In the genomic region with DNA sequence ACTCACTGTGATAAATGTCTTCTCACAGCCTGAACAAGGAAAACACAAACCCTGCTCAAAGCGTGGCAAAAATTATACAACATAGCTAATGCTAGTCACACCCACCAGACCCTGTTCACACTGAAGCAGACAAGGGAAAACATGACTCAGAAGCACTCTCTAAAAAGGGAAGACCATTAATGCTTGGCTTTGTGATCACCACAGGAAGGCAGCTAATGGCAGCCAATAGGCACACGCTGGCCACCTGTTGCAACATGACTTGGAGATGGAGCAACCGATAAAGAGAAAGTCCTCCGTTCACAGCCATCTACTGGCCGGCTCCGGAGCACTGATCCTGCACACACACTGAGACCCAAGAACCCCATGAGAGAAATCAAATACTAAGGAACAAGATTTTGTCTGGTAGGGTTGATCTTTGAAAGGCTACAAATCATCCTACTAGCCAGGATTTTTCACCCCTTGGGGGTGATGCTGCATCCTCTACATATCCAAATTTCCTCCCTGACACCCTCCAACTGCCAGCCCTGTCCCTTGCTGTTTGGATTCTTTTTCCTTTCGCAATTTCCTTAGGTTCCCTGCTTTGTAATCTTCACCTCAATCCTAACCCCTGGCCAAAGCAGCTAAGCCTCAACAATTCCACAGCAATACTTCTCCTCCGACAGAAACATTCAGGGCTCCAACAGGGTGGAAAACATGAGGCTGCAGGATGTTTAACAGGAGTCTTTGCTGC, we compare ENCODE assay signal across 8 cellular contexts. TPM values are rescaled to one million over a fixed set of nuclear protein-coding genes. Genes with fewer than 3 reads are reported as not detected.
DNase-seq lines count a peak whose midpoint lies in the region; ATAC-seq and TF ChIP-seq lines count a peak whose summit lies in the region.

No MANE protein-coding gene starts in this region.

- no peaks in the 10 kb centered on the region for H3K27me3 Mint-ChIP-seq in T-helper 1 cell treated with Interleukin-12 subunit alpha and Interleukin-12 subunit beta and Interleukin-4 antibody, amounts not matched to agents 30 μg/mL and 1 μg/mL, for 36 hours (ENCODE audit: low read depth)

- H3K9me2 ChIP-seq in MM.1S (replicated peaks; ENCODE audit: insufficient read depth, low read length), result no peaks in the 10 kb centered on the region

- H3K9ac ChIP-seq in MM.1S (ENCODE audit: low read length), result no peak overlapping the region
- no peak overlapping the region for H3K9ac ChIP-seq in fibroblast of lung (ENCODE audit: insufficient read depth, low read length)

- peaks cover 42% of the 10 kb centered on the region for H3K4me1 Mint-ChIP-seq in T-helper 1 cell treated with Interleukin-12 subunit alpha and Interleukin-12 subunit beta and Interleukin-4 antibody, amounts not matched to agents 30 μg/mL and 1 μg/mL, for 36 hours (ENCODE audit: low read depth)

- no peaks in the 10 kb centered on the region for H3K9me3 ChIP-seq in MM.1S (replicated peaks; ENCODE audit: insufficient read depth, low read length)
- H3K9me3 ChIP-seq in fibroblast of lung (ENCODE audit: control insufficient read depth, insufficient read depth, low read depth, low read length), result no peaks in the 10 kb centered on the region

- H3F3A ChIP-seq in MM.1S (ENCODE audit: insufficient read depth, low read length), result peaks cover 4% of the 10 kb centered on the region; the same call in 1 of the 2 replicates

- peaks cover 39% of the 10 kb centered on the region for H3K36me3 Mint-ChIP-seq in T-helper 1 cell treated with Interleukin-12 subunit alpha and Interleukin-12 subunit beta and Interleukin-4 antibody, amounts not matched to agents 30 μg/mL and 1 μg/mL, for 36 hours (ENCODE audit: low read depth)

- no peaks in the 10 kb centered on the region for H3K27me3 ChIP-seq in MM.1S (replicated peaks; ENCODE audit: insufficient read depth, low read length)
- no peaks in the 10 kb centered on the region for H3K27me3 ChIP-seq in fibroblast of lung (ENCODE audit: control insufficient read depth, insufficient read depth, low read length)

- peak overlapping the region; percentile 50 for H3K4me3 Mint-ChIP-seq in T-helper 1 cell treated with Interleukin-12 subunit alpha and Interleukin-12 subunit beta and Interleukin-4 antibody, amounts not matched to agents 30 μg/mL and 1 μg/mL, for 36 hours

- H2AFZ ChIP-seq in MM.1S (ENCODE audit: low read length), result no peak overlapping the region
- H2AFZ ChIP-seq in fibroblast of lung (ENCODE audit: low read length), result no peak overlapping the region

- H3K4me2 ChIP-seq in MM.1S (ENCODE audit: low read depth, low read length) (peak overlapping the region; percentile 99), fibroblast of lung (ENCODE audit: extremely low read depth, insufficient read depth, low read length) (peak overlapping the region; percentile 67)

- H3K27ac ChIP-seq in MM.1S (ENCODE audit: low read length), result no peak overlapping the region
- H3K27ac ChIP-seq in fibroblast of lung (ENCODE audit: insufficient read depth, low read length), result no peak overlapping the region

- DNase-seq in EH (ENCODE audit: low read depth) (peak; percentile 91), MM.1S (no peak), fibroblast of lung (ENCODE audit: low read depth in 2 of 2) (peak; percentile 81 to 96), myocyte (ENCODE audit: low read depth) (peak; percentile 95)

- H3K4me1 ChIP-seq in MM.1S (ENCODE audit: low read length) (peaks cover 18% of the 10 kb centered on the region), fibroblast of lung (ENCODE audit: control insufficient read depth, extremely low read depth, insufficient read depth, low read length) (peaks cover 7% of the 10 kb centered on the region)

- ATAC-seq in HG02642 (IDR thresholded peaks at IDR 0.05; ENCODE audit: poor library complexity, unreplicated experiment), result no peak
- no peak for ATAC-seq in HG02610 (IDR thresholded peaks at IDR 0.05; ENCODE audit: unreplicated experiment)
- no peak for ATAC-seq in HG02763 (IDR thresholded peaks at IDR 0.05; ENCODE audit: unreplicated experiment)

- H3K9me3 Mint-ChIP-seq in T-helper 1 cell treated with Interleukin-12 subunit alpha and Interleukin-12 subunit beta and Interleukin-4 antibody, amounts not matched to agents 30 μg/mL and 1 μg/mL, for 36 hours, result no peaks in the 10 kb centered on the region

- H3K4me3 ChIP-seq in MM.1S (ENCODE audit: low read length) (no peak overlapping the region), fibroblast of lung (replicated peaks in 1 of 4; ENCODE audit: control extremely low read depth in 1 of 4, insufficient read depth in 1 of 4, low read depth in 3 of 4, low read length in 4 of 4) (peak overlapping the region in 3 of 4 experiments; percentile 11 to 41 (median 29))

- H3K36me3 ChIP-seq in MM.1S (replicated peaks; ENCODE audit: insufficient read depth, low read length), result peaks cover 11% of the 10 kb centered on the region; the same call in 1 of the 2 replicates
- peaks cover 11% of the 10 kb centered on the region for H3K36me3 ChIP-seq in fibroblast of lung (ENCODE audit: control insufficient read depth, insufficient read depth, low read length)

- no peak for TF ChIP-seq CTCF in MM.1S (IDR thresholded peaks at IDR 0.05; ENCODE audit: low read length)
- TF ChIP-seq CTCF in fibroblast of lung (conservative IDR thresholded peaks at IDR 0.05 in 1 of 2, IDR thresholded peaks at IDR 0.05 in 1 of 2; ENCODE audit: low read depth in 1 of 2, low read length in 2 of 2), result peak in 1 of 2 donors; percentile 20

- H4K20me1 ChIP-seq in MM.1S (ENCODE audit: insufficient read depth, low read length) (0 out of 2 replicates have a peak, but pooled peaks cover 5% of the 10 kb centered on the region), fibroblast of lung (ENCODE audit: control insufficient read depth, extremely low read depth, insufficient read depth, low read length) (no peaks in the 10 kb centered on the region)

- H3K27ac Mint-ChIP-seq in T-helper 1 cell treated with Interleukin-12 subunit alpha and Interleukin-12 subunit beta and Interleukin-4 antibody, amounts not matched to agents 30 μg/mL and 1 μg/mL, for 36 hours, result peak overlapping the region; percentile 11

- peaks cover 76% of the 10 kb centered on the region for H3K79me2 ChIP-seq in MM.1S (ENCODE audit: low read length)
- peaks cover 45% of the 10 kb centered on the region for H3K79me2 ChIP-seq in fibroblast of lung (ENCODE audit: control insufficient read depth, insufficient read depth, low read length)

RNA-seq across cellular contexts. Expression of gene ZXDC, which starts 3.2 kb away (rescaled TPM):
- total RNA-seq in fibroblast of lung, result 16.4 and 17.8 TPM in 2 replicates
- polyA plus RNA-seq in fibroblast of lung, result 5.9 and 6.2 TPM in 2 replicates
- 6.3 and 7.1 TPM in 2 replicates for polyA plus RNA-seq in fibroblast of lung (2012)
- polyA minus RNA-seq in fibroblast of lung (ENCODE audit: low replicate concordance), result 25.5 and 39.1 TPM in 2 replicates
- 41.5 and 45.9 TPM in 2 replicates for total RNA-seq in myocyte
- polyA plus RNA-seq in myocyte (2012), result 15.9 TPM

RNA-seq across cellular contexts. Expression of gene UROC1, which starts 45.1 kb away (rescaled TPM):
- total RNA-seq in fibroblast of lung, result not detected in 2 replicates
- not detected in 2 replicates for polyA plus RNA-seq in fibroblast of lung
- polyA plus RNA-seq in fibroblast of lung (2012), result not detected in 2 replicates
- polyA minus RNA-seq in fibroblast of lung (ENCODE audit: low replicate concordance), result not detected in 2 replicates
- total RNA-seq in myocyte, result not detected in 2 replicates
- polyA plus RNA-seq in myocyte (2012), result 0.03 TPM

RNA-seq across cellular contexts. Expression of gene CHST13, which starts 51.5 kb away (rescaled TPM):
- total RNA-seq in fibroblast of lung (under 0.01 TPM in 2 replicates), myocyte (0.21 TPM in 1 of 2 replicates, not detected in the other)
- polyA plus RNA-seq in fibroblast of lung, result not detected in 2 replicates
- polyA plus RNA-seq in fibroblast of lung (2012), result 0.06 TPM in 1 of 2 replicates, not detected in the other
- not detected in 2 replicates for polyA minus RNA-seq in fibroblast of lung (ENCODE audit: low replicate concordance)
- polyA plus RNA-seq in myocyte (2012), result 0.13 TPM
